Comparison of ENCODE assay signal across 12 cellular contexts in genomic region chr7:99478464-99479440, GRCh38. TPM values are rescaled to one million over a fixed set of nuclear protein-coding genes. Genes with fewer than 3 reads are reported as not detected.
DNase-seq lines count a peak whose midpoint lies in the region; ATAC-seq, FAIRE-seq and TF ChIP-seq lines count a peak whose summit lies in the region.
"Had no signal": no experiment of that assay in that cellular context is flagged by ENCODE, and none has a peak within 500 bp of the region (broad histone marks: within the 10 kb centered on the region; RNA-seq: fewer than 3 reads in every experiment).

No MANE protein-coding gene starts in this region.

- H3K4me3 ChIP-seq in GM12878: no peak overlapping the region
- H3K4me3 ChIP-seq in mesodermal cell (ENCODE audit: extremely low read depth, insufficient read depth, low read length, poor library complexity, severe bottlenecking): no peak overlapping the region
- H3K4me3 ChIP-seq in mesendoderm (ENCODE audit: low read length): no peak overlapping the region

- H3K79me2 ChIP-seq in GM12878 (ENCODE audit: control insufficient read depth, insufficient read depth, low read length) (peaks cover 32% of the 10 kb centered on the region), mesendoderm (ENCODE audit: control insufficient read depth, insufficient read depth, low read length) (peaks cover 32% of the 10 kb centered on the region)

- no peak overlapping the region for H3K4ac ChIP-seq in mesendoderm (ENCODE audit: low read depth, low read length)

- peaks cover 11 to 16% of the 10 kb centered on the region in 2 experiments for H3K36me3 ChIP-seq in GM12878 (ENCODE audit: control insufficient read depth in 2 of 2, insufficient read depth in 2 of 2, low read length in 1 of 2)
- peaks cover 69% of the 10 kb centered on the region for H3K36me3 ChIP-seq in mesodermal cell (ENCODE audit: control insufficient read depth, insufficient read depth, low read length)
- peaks cover 5% of the 10 kb centered on the region for H3K36me3 ChIP-seq in mesendoderm (ENCODE audit: control insufficient read depth, insufficient read depth, low read length)

- CTCF ChIA-PET in GM12878 (lab: Yijun Ruan, JAX): no interaction called here

- BruUV-seq in GM12878 (replicated peaks; lab: Mats Ljungman, UMichigan): no TSS peak

- no peak overlapping the region for H2BK5ac ChIP-seq in mesendoderm (ENCODE audit: low read length)

- TF ChIP-seq RAD21 in GM12878 (IDR thresholded peaks at IDR 0.05; ENCODE audit: insufficient read depth, low read depth, low read length): no peak

- TF ChIP-seq POLR2A in GM12878 (IDR thresholded peaks at IDR 0.05; ENCODE audit: low read depth, low read length): no peak; the same call in 1 of the 2 replicates

- peaks cover 17% of the 10 kb centered on the region for H3K79me1 ChIP-seq in mesendoderm (ENCODE audit: low read length)

- H3K9me3 ChIP-seq in GM12878 (replicated peaks; ENCODE audit: control insufficient read depth, insufficient read depth, low read length) (no peaks in the 10 kb centered on the region), mesodermal cell (ENCODE audit: control insufficient read depth, low read length) (no peaks in the 10 kb centered on the region)
- H3K9me3 ChIP-seq: BE2C had no signal

- H3K27me3 ChIP-seq in GM12878 (replicated peaks in 1 of 2; ENCODE audit: control insufficient read depth in 2 of 2, insufficient read depth in 2 of 2, low read length in 1 of 2) (no peaks in the 10 kb centered on the region), mesendoderm (ENCODE audit: insufficient read depth, low read length, poor library complexity) (no peaks in the 10 kb centered on the region)
- H3K27me3 ChIP-seq: BE2C had no signal

- H4K5ac ChIP-seq in mesendoderm (ENCODE audit: low read length): no peak overlapping the region

- DNase-seq in Right ventricle myocardium inferior (ENCODE audit: missing footprints) (no peak), cardiac septum (ENCODE audit: low spot score) (no peak), GM12878 (ENCODE audit: low read depth, low spot score) (no peak), NCI-H82 (lab: John Stamatoyannopoulos, UW) (no peak), mesendoderm (no peak)
- DNase-seq in stimulated activated naive CD8-positive, alpha-beta T cell treated with anti-CD3 and anti-CD28 coated beads, Interleukin-15, Interleukin-2, amounts not matched to agents 100 U/mL and 50 U/mL, for 24 hours: no peak
- DNase-seq in activated effector memory CD4-positive, alpha-beta T cell treated with Interleukin-2 at 50 U/mL for 16 hours: no peak
- DNase-seq: BE2C, GDM1, islet precursor cell, WERI-Rb-1 had no signal

- no peak for TF ChIP-seq EP300 in GM12878 (IDR thresholded peaks at IDR 0.05; ENCODE audit: borderline replicate concordance in 1 of 2, control insufficient read depth in 1 of 2, low read depth in 2 of 2, low read length in 2 of 2)

- 77% methylated on average over 14 of the region's 15 CpGs for WGBS in GM12878 (ENCODE audit: insufficient coverage, insufficient replicate concordance, low lambda C conversion rate, missing lambda C conversion rate)
- WGBS in mesodermal cell (ENCODE audit: insufficient coverage in 2 of 2), 2 experiments: 91 to 100% methylated on average over 6 to 7 of the region's 15 CpGs
- WGBS in mesendoderm (ENCODE audit: extremely low coverage, insufficient coverage, low lambda C conversion rate): no CpG with 5 or more reads among the region's 15 CpGs

- ATAC-seq in Right ventricle myocardium inferior: peak; percentile 35
- ATAC-seq in GM12878: peak; percentile 24
- ATAC-seq in stimulated activated naive CD8-positive, alpha-beta T cell treated with anti-CD3 and anti-CD28 coated beads, Interleukin-15, Interleukin-2, amounts not matched to agents 100 U/mL and 50 U/mL, for 24 hours: no peak

- H2AK5ac ChIP-seq in mesendoderm (ENCODE audit: low read length): no peak overlapping the region

- no peak overlapping the region for H3K9ac ChIP-seq in GM12878 (ENCODE audit: control insufficient read depth, insufficient read depth, low read length)
- no peak overlapping the region for H3K9ac ChIP-seq in mesendoderm (ENCODE audit: low read length)

- H3K18ac ChIP-seq in mesendoderm (ENCODE audit: low read length): no peak overlapping the region

- H3K56ac ChIP-seq in mesendoderm (ENCODE audit: low read length): no peak overlapping the region

- no peak overlapping the region for H2BK15ac ChIP-seq in mesendoderm (replicated peaks; ENCODE audit: low read depth)

- no peak for TF ChIP-seq CTCF in GM12878 (IDR thresholded peaks at IDR 0.05 in 2 of 3, conservative IDR thresholded peaks at IDR 0.05 in 1 of 3; ENCODE audit: control insufficient read depth in 2 of 3, extremely low read depth in 1 of 3, insufficient read depth in 1 of 3, low read depth in 3 of 3, low read length in 3 of 3)

- intact Hi-C loops in Right ventricle myocardium inferior (cut with DNase I): no loop called here
- intact Hi-C loops in cardiac septum (cut with DNase I): no loop called here
- intact Hi-C loops in GM12878 (cut with micrococcal nuclease; ENCODE audit: unreplicated experiment): no loop called here

- H2BK120ac ChIP-seq in mesendoderm (ENCODE audit: low read depth, low read length): no peak overlapping the region

- H3K4me1 ChIP-seq in GM12878 (ENCODE audit: control insufficient read depth, insufficient read depth, low read length) (peaks cover 6% of the 10 kb centered on the region), mesodermal cell (ENCODE audit: control insufficient read depth, insufficient read depth, low read length, poor library complexity, severe bottlenecking) (peaks cover 5% of the 10 kb centered on the region), mesendoderm (ENCODE audit: control insufficient read depth, low read depth, low read length) (no peaks in the 10 kb centered on the region)
- H3K4me1 ChIP-seq: BE2C had no signal

- H4K8ac ChIP-seq in mesendoderm (ENCODE audit: low read depth, low read length): no peak overlapping the region

- no peak overlapping the region for H3K23ac ChIP-seq in mesendoderm (ENCODE audit: low read length)

- in situ Hi-C loops in GM12878 (cut with MboI): no loop called here

- SMC1A ChIA-PET in GM12878 (lab: Charles Lee; ENCODE audit: uncharacterized antibody, unreplicated experiment): no interaction called here

- no peak overlapping the region for H2AFZ ChIP-seq in GM12878 (ENCODE audit: control insufficient read depth, low read depth, low read length)

- H4K20me1 ChIP-seq in GM12878 (ENCODE audit: control insufficient read depth, insufficient read depth): no peaks in the 10 kb centered on the region

- H3K27ac ChIP-seq in GM12878 (ENCODE audit: control insufficient read depth, insufficient read depth) (no peak overlapping the region), mesodermal cell (ENCODE audit: low read depth, low read length, severe bottlenecking) (peak overlapping the region; percentile 10), mesendoderm (ENCODE audit: low read depth, low read length) (no peak overlapping the region)
- H3K27ac ChIP-seq: WERI-Rb-1 had no signal

- RAD21 ChIA-PET in GM12878 (lab: Charles Lee; ENCODE audit: unreplicated experiment): no interaction called here

- POLR2A ChIA-PET in GM12878 (lab: Charles Lee): no interaction called here

- no peak for FAIRE-seq in GM12878 (lab: Jason Lieb, UNC)

- no peak overlapping the region; the same call in 1 of the 2 replicates for H3K4me2 ChIP-seq in GM12878 (ENCODE audit: control insufficient read depth, insufficient read depth)
- H3K4me2 ChIP-seq in mesendoderm (ENCODE audit: low read length): no peak overlapping the region

RNA-seq across cellular contexts. Expression of gene ZNF789, which starts 6.1 kb away (rescaled TPM):
- 2.9 TPM for total RNA-seq in Right ventricle myocardium inferior
- 3.8 TPM for total RNA-seq in cardiac septum
- total RNA-seq in GM12878 (2013; cell fraction: nucleolus; rRNA removed): 59.3 and 60.0 TPM in 2 replicates
- 22.7 and 27.5 TPM in 2 replicates for total RNA-seq in GM12878 (2014; rRNA removed)
- 22.4 and 25.0 TPM in 2 replicates for total RNA-seq in GM12878 (2014; rRNA removed; fragmentation: Illumina TruSeq; extraction: Trizol)
- 17.2 and 19.9 TPM in 2 replicates for total RNA-seq in GM12878 (2021)
- 14.6 TPM for polyA plus RNA-seq in GM12878 (2011; ENCODE audit: low read depth)
- polyA plus RNA-seq in GM12878 (2011; rRNA removed): 44.6 and 53.1 TPM in 2 replicates
- polyA plus RNA-seq in GM12878 (2011; cell fraction: cytosol; rRNA removed): 23.4 and 24.4 TPM in 2 replicates
- 37.6 and 46.0 TPM in 2 replicates for polyA plus RNA-seq in GM12878 (2011; cell fraction: nucleus; rRNA removed)
- 17.3 and 20.1 TPM in 2 replicates for polyA plus RNA-seq in GM12878 (2012)
- 30.1 and 37.0 TPM in 2 replicates for polyA plus RNA-seq in GM12878 (2014; fragmentation: Illumina TruSeq; extraction: Trizol)
- 1 to 10 TPM; 5.6 to 6.0 TPM for polyA plus RNA-seq in GM12878 (2014; fragmentation: Nextera tagmentation; extraction: Ambion mirVana)
- 27.2 and 32.2 TPM in 2 replicates for polyA plus RNA-seq in GM12878 (2014; rRNA removed)
- polyA plus RNA-seq in GM12878 (2016; fragmentation: Nextera tagmentation; extraction: Ambion mirVana): 10 to 100 TPM; 18.4 to 19.6 TPM
- polyA minus RNA-seq in GM12878 (2011; rRNA and poly(A)+ RNA removed): 14.2 and 18.7 TPM in 2 replicates
- polyA minus RNA-seq in GM12878 (2011; cell fraction: cytosol; rRNA and poly(A)+ RNA removed): 2.9 and 7.6 TPM in 2 replicates
- 14.0 and 29.2 TPM in 2 replicates for polyA minus RNA-seq in GM12878 (2011; cell fraction: nucleus; rRNA and poly(A)+ RNA removed)
- 8.5 TPM for polyA plus RNA-seq in mesodermal cell (2013, experiment 1 of 2)
- 7.0 TPM for polyA plus RNA-seq in mesodermal cell (2013, experiment 2 of 2)
- polyA plus RNA-seq in mesendoderm (2013, experiment 1 of 2): 6.6 TPM
- 6.8 TPM for polyA plus RNA-seq in mesendoderm (2013, experiment 2 of 2)

RNA-seq across cellular contexts. Expression of gene ATP5MF, which starts 12.8 kb away (rescaled TPM):
- total RNA-seq in Right ventricle myocardium inferior: 961 TPM
- total RNA-seq in cardiac septum: 516 TPM
- 47.5 and 59.0 TPM in 2 replicates for total RNA-seq in GM12878 (2013; cell fraction: nucleolus; rRNA removed)
- total RNA-seq in GM12878 (2014; rRNA removed): 776 and 778 TPM in 2 replicates
- 1,085 and 1,144 TPM in 2 replicates for total RNA-seq in GM12878 (2014; rRNA removed; fragmentation: Illumina TruSeq; extraction: Trizol)
- 362 and 411 TPM in 2 replicates for total RNA-seq in GM12878 (2021)
- polyA plus RNA-seq in GM12878 (2011; ENCODE audit: low read depth): 3,344 TPM
- 683 and 738 TPM in 2 replicates for polyA plus RNA-seq in GM12878 (2011; rRNA removed)
- polyA plus RNA-seq in GM12878 (2011; cell fraction: cytosol; rRNA removed): 1,308 and 2,229 TPM in 2 replicates
- polyA plus RNA-seq in GM12878 (2011; cell fraction: nucleus; rRNA removed): 463 and 565 TPM in 2 replicates
- polyA plus RNA-seq in GM12878 (2012): 690 and 1,154 TPM in 2 replicates
- polyA plus RNA-seq in GM12878 (2014; fragmentation: Illumina TruSeq; extraction: Trizol): 1,028 and 1,206 TPM in 2 replicates
- 1,000 to 10,000 TPM; 2,087 to 2,478 TPM for polyA plus RNA-seq in GM12878 (2014; fragmentation: Nextera tagmentation; extraction: Ambion mirVana)
- 889 and 1,098 TPM in 2 replicates for polyA plus RNA-seq in GM12878 (2014; rRNA removed)
- 1,000 to 10,000 TPM; 1,301 to 1,381 TPM for polyA plus RNA-seq in GM12878 (2016; fragmentation: Nextera tagmentation; extraction: Ambion mirVana)
- 167 and 250 TPM in 2 replicates for polyA minus RNA-seq in GM12878 (2011; rRNA and poly(A)+ RNA removed)
- 105 and 129 TPM in 2 replicates for polyA minus RNA-seq in GM12878 (2011; cell fraction: cytosol; rRNA and poly(A)+ RNA removed)
- polyA minus RNA-seq in GM12878 (2011; cell fraction: nucleus; rRNA and poly(A)+ RNA removed): 34.3 and 38.1 TPM in 2 replicates
- polyA plus RNA-seq in mesodermal cell (2013, experiment 1 of 2): 530 TPM
- 463 TPM for polyA plus RNA-seq in mesodermal cell (2013, experiment 2 of 2)
- polyA plus RNA-seq in mesendoderm (2013, experiment 1 of 2): 661 TPM
- polyA plus RNA-seq in mesendoderm (2013, experiment 2 of 2): 678 TPM

RNA-seq across cellular contexts. Expression of gene ZNF394, which starts 21.3 kb away (rescaled TPM):
- total RNA-seq in Right ventricle myocardium inferior: 17.6 TPM
- total RNA-seq in cardiac septum: 14.9 TPM
- total RNA-seq in GM12878 (2013; cell fraction: nucleolus; rRNA removed): 140 and 151 TPM in 2 replicates
- total RNA-seq in GM12878 (2014; rRNA removed): 25.8 and 28.4 TPM in 2 replicates
- 24.9 and 26.3 TPM in 2 replicates for total RNA-seq in GM12878 (2014; rRNA removed; fragmentation: Illumina TruSeq; extraction: Trizol)
- total RNA-seq in GM12878 (2021): 22.9 TPM in 2 replicates
- polyA plus RNA-seq in GM12878 (2011; ENCODE audit: low read depth): 20.0 TPM
- polyA plus RNA-seq in GM12878 (2011; rRNA removed): 22.5 and 23.4 TPM in 2 replicates
- polyA plus RNA-seq in GM12878 (2011; cell fraction: cytosol; rRNA removed): 20.2 and 21.2 TPM in 2 replicates
- 16.2 and 17.1 TPM in 2 replicates for polyA plus RNA-seq in GM12878 (2011; cell fraction: nucleus; rRNA removed)
- polyA plus RNA-seq in GM12878 (2012): 21.9 and 29.4 TPM in 2 replicates
- polyA plus RNA-seq in GM12878 (2014; fragmentation: Illumina TruSeq; extraction: Trizol): 21.4 and 22.0 TPM in 2 replicates
- 1 to 10 TPM; 2.5 to 5.3 TPM for polyA plus RNA-seq in GM12878 (2014; fragmentation: Nextera tagmentation; extraction: Ambion mirVana)
- polyA plus RNA-seq in GM12878 (2014; rRNA removed): 15.4 and 18.1 TPM in 2 replicates
- 10 to 100 TPM; 23.8 to 26.8 TPM for polyA plus RNA-seq in GM12878 (2016; fragmentation: Nextera tagmentation; extraction: Ambion mirVana)
- polyA minus RNA-seq in GM12878 (2011; rRNA and poly(A)+ RNA removed): 29.6 and 32.4 TPM in 2 replicates
- 9.9 and 12.8 TPM in 2 replicates for polyA minus RNA-seq in GM12878 (2011; cell fraction: cytosol; rRNA and poly(A)+ RNA removed)
- 15.6 and 26.0 TPM in 2 replicates for polyA minus RNA-seq in GM12878 (2011; cell fraction: nucleus; rRNA and poly(A)+ RNA removed)
- 14.2 TPM for polyA plus RNA-seq in mesodermal cell (2013, experiment 1 of 2)
- polyA plus RNA-seq in mesodermal cell (2013, experiment 2 of 2): 13.1 TPM
- 12.0 TPM for polyA plus RNA-seq in mesendoderm (2013, experiment 1 of 2)
- polyA plus RNA-seq in mesendoderm (2013, experiment 2 of 2): 11.7 TPM

RNA-seq across cellular contexts. Expression of gene ZKSCAN5, which starts 25.7 kb away (rescaled TPM):
- total RNA-seq in Right ventricle myocardium inferior: 6.7 TPM
- total RNA-seq in cardiac septum: 7.0 TPM
- total RNA-seq in GM12878 (2013; cell fraction: nucleolus; rRNA removed): 24.0 and 24.9 TPM in 2 replicates
- total RNA-seq in GM12878 (2014; rRNA removed): 9.0 TPM in 2 replicates
- 10.0 and 10.1 TPM in 2 replicates for total RNA-seq in GM12878 (2014; rRNA removed; fragmentation: Illumina TruSeq; extraction: Trizol)
- total RNA-seq in GM12878 (2021): 7.5 and 7.7 TPM in 2 replicates
- 3.7 TPM for polyA plus RNA-seq in GM12878 (2011; ENCODE audit: low read depth)
- polyA plus RNA-seq in GM12878 (2011; rRNA removed): 9.5 and 11.4 TPM in 2 replicates
- 6.3 and 7.1 TPM in 2 replicates for polyA plus RNA-seq in GM12878 (2011; cell fraction: cytosol; rRNA removed)
- 10.7 and 11.3 TPM in 2 replicates for polyA plus RNA-seq in GM12878 (2011; cell fraction: nucleus; rRNA removed)
- 4.6 and 5.4 TPM in 2 replicates for polyA plus RNA-seq in GM12878 (2012)
- 7.9 and 8.6 TPM in 2 replicates for polyA plus RNA-seq in GM12878 (2014; fragmentation: Illumina TruSeq; extraction: Trizol)
- 1 to 10 TPM; 2.5 to 2.7 TPM for polyA plus RNA-seq in GM12878 (2014; fragmentation: Nextera tagmentation; extraction: Ambion mirVana)
- 5.6 and 6.3 TPM in 2 replicates for polyA plus RNA-seq in GM12878 (2014; rRNA removed)
- polyA plus RNA-seq in GM12878 (2016; fragmentation: Nextera tagmentation; extraction: Ambion mirVana): 1 to 10 TPM; 7.6 to 7.7 TPM
- polyA minus RNA-seq in GM12878 (2011; rRNA and poly(A)+ RNA removed): 16.4 and 18.0 TPM in 2 replicates
- polyA minus RNA-seq in GM12878 (2011; cell fraction: cytosol; rRNA and poly(A)+ RNA removed): 4.7 and 7.2 TPM in 2 replicates
- 6.9 and 10.8 TPM in 2 replicates for polyA minus RNA-seq in GM12878 (2011; cell fraction: nucleus; rRNA and poly(A)+ RNA removed)
- 15.0 TPM for polyA plus RNA-seq in mesodermal cell (2013, experiment 1 of 2)
- 15.1 TPM for polyA plus RNA-seq in mesodermal cell (2013, experiment 2 of 2)
- polyA plus RNA-seq in mesendoderm (2013, experiment 1 of 2): 8.6 TPM
- 8.9 TPM for polyA plus RNA-seq in mesendoderm (2013, experiment 2 of 2)

RNA-seq across cellular contexts. Expression of gene CPSF4, which starts 40.0 kb away (rescaled TPM):
- total RNA-seq in Right ventricle myocardium inferior (18.9 TPM), cardiac septum (15.0 TPM), GM12878 (2014; rRNA removed) (46.6 and 46.9 TPM in 2 replicates), GM12878 (2014; rRNA removed; fragmentation: Illumina TruSeq; extraction: Trizol) (31.1 and 31.6 TPM in 2 replicates), GM12878 (2021) (56.3 and 56.9 TPM in 2 replicates)
- 81.7 and 84.6 TPM in 2 replicates for total RNA-seq in GM12878 (2013; cell fraction: nucleolus; rRNA removed)
- polyA plus RNA-seq in GM12878 (2011; ENCODE audit: low read depth): 17.0 TPM
- polyA plus RNA-seq in GM12878 (2011; rRNA removed) (28.4 and 51.3 TPM in 2 replicates), GM12878 (2014; fragmentation: Illumina TruSeq; extraction: Trizol) (25.2 and 45.8 TPM in 2 replicates), GM12878 (2014; fragmentation: Nextera tagmentation; extraction: Ambion mirVana) (10 to 100 TPM; 13.6 to 14.9 TPM), GM12878 (2014; rRNA removed) (70.1 and 76.9 TPM in 2 replicates), GM12878 (2016; fragmentation: Nextera tagmentation; extraction: Ambion mirVana) (10 to 100 TPM; 35.8 to 44.3 TPM)
- 70.0 and 91.6 TPM in 2 replicates for polyA plus RNA-seq in GM12878 (2011; cell fraction: cytosol; rRNA removed)
- polyA plus RNA-seq in GM12878 (2011; cell fraction: nucleus; rRNA removed): 145 and 158 TPM in 2 replicates
- polyA plus RNA-seq in GM12878 (2012): 35.2 and 36.2 TPM in 2 replicates
- polyA minus RNA-seq in GM12878 (2011; rRNA and poly(A)+ RNA removed): 43.1 and 53.2 TPM in 2 replicates
- 17.8 and 17.9 TPM in 2 replicates for polyA minus RNA-seq in GM12878 (2011; cell fraction: cytosol; rRNA and poly(A)+ RNA removed)
- 25.1 and 38.1 TPM in 2 replicates for polyA minus RNA-seq in GM12878 (2011; cell fraction: nucleus; rRNA and poly(A)+ RNA removed)
- 61.8 TPM for polyA plus RNA-seq in mesodermal cell (2013, experiment 1 of 2)
- 55.3 TPM for polyA plus RNA-seq in mesodermal cell (2013, experiment 2 of 2)
- 50.6 TPM for polyA plus RNA-seq in mesendoderm (2013, experiment 1 of 2)
- polyA plus RNA-seq in mesendoderm (2013, experiment 2 of 2): 49.2 TPM
